In the genomic region with DNA sequence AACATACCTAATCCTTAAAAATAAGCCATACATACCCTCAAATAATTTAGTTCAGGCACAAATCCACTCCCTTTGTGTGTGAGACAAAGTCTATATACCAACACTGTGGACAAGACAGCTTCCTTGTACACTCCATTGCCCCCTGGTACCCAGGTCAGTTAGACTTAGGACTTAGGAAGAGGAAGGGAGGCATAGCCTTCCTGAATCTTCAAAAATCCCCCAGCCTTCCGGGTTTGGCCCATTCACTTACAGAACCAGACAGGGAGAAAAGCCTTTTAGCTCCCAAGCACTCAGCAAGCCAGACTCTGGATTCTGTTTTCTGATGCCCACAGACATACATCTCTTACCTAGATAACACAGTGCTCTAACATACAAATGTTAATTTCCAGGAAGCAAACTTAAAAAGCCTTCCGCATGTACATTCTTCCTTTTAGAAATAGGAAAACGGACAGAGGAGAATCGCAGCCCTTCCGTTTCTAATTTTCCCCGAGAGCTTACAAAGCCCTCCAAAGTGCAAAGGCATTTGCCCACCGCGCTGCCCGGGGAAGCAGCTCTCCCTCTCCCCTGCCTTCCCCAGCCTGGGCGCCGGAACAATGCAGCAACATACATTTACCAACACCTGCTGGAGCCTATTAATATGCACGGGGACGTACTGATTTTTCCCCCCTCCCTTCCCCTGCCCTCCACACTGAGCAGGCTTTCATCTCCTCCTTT, we compare ENCODE assay signal across 8 cellular contexts.
DNase-seq lines count a peak whose midpoint lies in the region; ATAC-seq and TF ChIP-seq lines count a peak whose summit lies in the region.
"Had no signal": no experiment of that assay in that cellular context is flagged by ENCODE, and none has a peak within 500 bp of the region (broad histone marks: within the 10 kb centered on the region; RNA-seq: fewer than 3 reads in every experiment).

No MANE protein-coding gene starts in this region.

- no peak overlapping the region for H3K27ac ChIP-seq in thoracic aorta
- H3K27ac ChIP-seq: colonic mucosa had no signal

- H3K27ac Mint-ChIP-seq in brain: peak overlapping the region; percentile 87 to 99 (median 98)

- H3K36me3 ChIP-seq in thoracic aorta: no peaks in the 10 kb centered on the region
- H3K36me3 ChIP-seq: colonic mucosa had no signal

- peaks cover 64% of the 10 kb centered on the region for H3K4me1 Mint-ChIP-seq in brain

- H3K27me3 Mint-ChIP-seq in brain: peaks cover 12% of the 10 kb centered on the region

- TF ChIP-seq CTCF in brain (conservative IDR thresholded peaks at IDR 0.05) (no peak), thoracic aorta (IDR thresholded peaks at IDR 0.05) (no peak)

- DNase-seq in NCI-H1105 treated with DMSO at 0.1 percent for 48 hours (lab: John Stamatoyannopoulos, UW) (peak; percentile 54), left colon (no peak), thoracic aorta (ENCODE audit: low spot score) (no peak), NAMALWA (ENCODE audit: low spot score) (no peak), SIG-M5 (lab: John Stamatoyannopoulos, UW) (no peak)

- H3K36me3 Mint-ChIP-seq in brain: no peaks in the 10 kb centered on the region

- ATAC-seq in left colon: peak; percentile 78
- ATAC-seq in thoracic aorta (ENCODE audit: insufficient number of reproducible peaks, low FRiP score, low read depth): no peak
- ATAC-seq in HG03354 (IDR thresholded peaks at IDR 0.05; ENCODE audit: poor library complexity, severe bottlenecking, unreplicated experiment): no peak

- H3K27me3 ChIP-seq in thoracic aorta (replicated peaks; ENCODE audit: insufficient read depth): no peaks in the 10 kb centered on the region
- H3K27me3 ChIP-seq: colonic mucosa had no signal

- H3K9me3 ChIP-seq in thoracic aorta: no peaks in the 10 kb centered on the region
- H3K9me3 ChIP-seq: colonic mucosa had no signal

- peak overlapping the region; percentile 68 for H3K4me3 ChIP-seq in thoracic aorta
- H3K4me3 ChIP-seq: colonic mucosa had no signal

- intact Hi-C loops in left colon (cut with DNase I, micrococcal nuclease): no loop called here

- H3K4me1 ChIP-seq in thoracic aorta (ENCODE audit: control insufficient read depth in 1 of 2, low read depth in 2 of 2): peaks cover 3 to 18% of the 10 kb centered on the region in 2 donors
- H3K4me1 ChIP-seq: colonic mucosa had no signal

- H3K4me3 Mint-ChIP-seq in brain: peak overlapping the region; percentile 85 to 97 (median 90)

- no peaks in the 10 kb centered on the region for H3K9me3 Mint-ChIP-seq in brain
